8 cellular contexts compared by ENCODE assay signal in the genomic region with DNA sequence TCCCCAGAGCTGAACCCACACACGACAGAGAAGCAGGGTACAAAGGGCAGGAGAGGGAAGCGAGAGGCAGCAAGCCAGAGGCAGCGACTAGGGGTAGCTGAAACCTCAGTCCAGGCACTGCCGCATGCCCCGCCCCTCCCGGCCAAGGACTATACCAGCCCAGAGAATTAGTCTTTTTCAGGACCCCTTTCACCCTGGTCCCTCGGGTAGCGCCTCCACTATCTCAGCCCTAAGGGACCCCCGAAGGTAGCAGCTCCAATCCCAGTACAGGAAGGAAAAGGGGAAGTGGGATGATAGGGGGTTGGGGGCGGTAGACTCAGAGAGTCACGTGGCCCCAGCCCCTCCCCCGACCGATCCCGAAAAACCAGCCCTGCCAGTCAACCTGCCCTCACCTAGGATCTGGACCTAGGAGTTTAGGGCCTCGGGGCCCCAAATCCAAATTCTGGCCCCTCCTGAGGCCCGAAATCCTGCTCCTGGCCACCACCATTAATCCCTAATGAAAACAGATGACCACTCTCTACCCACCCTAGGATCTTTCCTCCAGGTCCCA. TPM values are rescaled to one million over a fixed set of nuclear protein-coding genes. Genes with fewer than 3 reads are reported as not detected.
DNase-seq lines count a peak whose midpoint lies in the region; ATAC-seq, FAIRE-seq and TF ChIP-seq lines count a peak whose summit lies in the region.

No MANE protein-coding gene starts in this region.

- no peaks in the 10 kb centered on the region for H3K4me1 ChIP-seq in IMR-90 (ENCODE audit: control insufficient read depth, insufficient read depth, low read length)
- H3K4me1 ChIP-seq in K562 (replicated peaks in 1 of 2; ENCODE audit: control insufficient read depth in 2 of 2, insufficient read depth in 2 of 2, low read length in 2 of 2) = peaks cover 11 to 45% of the 10 kb centered on the region in 2 experiments

- CTCF ChIA-PET in IMR-90 (lab: Yijun Ruan, JAX) (interaction anchor here (0.6 to 2.0 kb wide), 2 partner anchors 20 to 47 kb away, joined by 3 to 5 read pairs; a partner anchor contains a TSS), K562 (lab: Yijun Ruan, JAX; ENCODE audit: low intra/inter-chr PET ratio) (interaction anchor here (0.5 kb wide), 1 partner anchor 76 kb away, joined by 7 read pairs; no protein-coding TSS in a partner anchor)

- in situ Hi-C loops in IMR-90 (cut with MboI; ENCODE audit: low sequenced_read_pairs) (no loop called here), K562 (cut with MboI) (no loop called here)

- no peak overlapping the region for H3K23ac ChIP-seq in IMR-90 (ENCODE audit: low read depth, low read length)

- H3K36me3 ChIP-seq in IMR-90 (ENCODE audit: control insufficient read depth, insufficient read depth, low read length) (peaks cover 18% of the 10 kb centered on the region), K562 (ENCODE audit: control insufficient read depth, insufficient read depth, low read length) (peaks cover 56% of the 10 kb centered on the region)

- TF ChIP-seq RAD21 in IMR-90 (IDR thresholded peaks at IDR 0.05; ENCODE audit: low read length) (no peak), K562 (CRISPR knock-in tag; conservative IDR thresholded peaks at IDR 0.05 in 1 of 2, IDR thresholded peaks at IDR 0.05 in 1 of 2) (no peak)

- POLR2A ChIA-PET in IMR-90 (lab: Charles Lee; ENCODE audit: unreplicated experiment) = no interaction called here
- POLR2A ChIA-PET in K562 (lab: Yijun Ruan, JAX) = interaction anchor here (0.6 to 3.8 kb wide), 10 partner anchors 8 to 354 kb away, joined by 3 to 20 read pairs (median 3); a partner anchor contains a TSS

- H3K4me2 ChIP-seq in IMR-90 (ENCODE audit: low read depth, low read length) (peak overlapping the region; percentile 82), K562 (ENCODE audit: insufficient read depth, low read length) (peak overlapping the region; percentile 79)

- H3K27ac ChIP-seq in IMR-90 (ENCODE audit: insufficient read depth, low read length) (peak overlapping the region; percentile 16; the same call in 1 of the 2 replicates), K562 (ENCODE audit: extremely low read depth, low read depth, low read length) (peak overlapping the region; percentile 94; the same call in 2 of the 3 replicates), layer of hippocampus (ENCODE audit: low read depth, low read length) (peak overlapping the region; percentile 95), substantia nigra (ENCODE audit: low read depth, low read length, poor library complexity, severe bottlenecking) (peak overlapping the region; percentile 98)

- no TSS peak for BruUV-seq in IMR-90 (replicated peaks; lab: Mats Ljungman, UMichigan)
- no TSS peak for BruUV-seq in K562 (replicated peaks; lab: Mats Ljungman, UMichigan)

- TF ChIP-seq CTCF in IMR-90 (conservative IDR thresholded peaks at IDR 0.05; ENCODE audit: low read depth, low read length) (no peak), K562 (IDR thresholded peaks at IDR 0.05 in 2 of 3, conservative IDR thresholded peaks at IDR 0.05 in 1 of 3; ENCODE audit: insufficient read depth in 2 of 3, low read depth in 1 of 3, low read length in 3 of 3) (no peak)

- H2AK9ac ChIP-seq in IMR-90 (replicated peaks; ENCODE audit: low read depth, low read length, poor library complexity) = peak overlapping the region; percentile 80

- H3K4me3 ChIP-seq in IMR-90 (ENCODE audit: insufficient read depth, low read depth, low read length) (peak overlapping the region; percentile 29), K562 (peak overlapping the region; percentile 64)

- no peak overlapping the region for H4K91ac ChIP-seq in IMR-90 (ENCODE audit: insufficient read depth, low read depth, low read length)

- WGBS in IMR-90 (ENCODE audit: extremely low coverage in 2 of 2, insufficient read length in 1 of 2), 2 experiments = 16% methylated on average over 5 of the region's 16 CpGs; no CpG with 5 or more reads in 1 of the 2 experiments
- WGBS in K562 (ENCODE audit: insufficient coverage, low coverage, missing lambda C conversion rate) = 21% methylated on average over 13 of the region's 16 CpGs

- H2BK120ac ChIP-seq in IMR-90 (ENCODE audit: low read depth, low read length) = no peak overlapping the region

- DNase-seq in CD1c-positive myeloid dendritic cell (ENCODE audit: extremely low spot score) (peak; percentile 48), IMR-90 (no peak), K562 (ENCODE audit: extremely low read depth in 1 of 4, low spot score in 3 of 4) (peak; percentile 50 to 64 (median 61)), substantia nigra (lab: John Stamatoyannopoulos, UW) (peak in 7 of 49 donors; percentile 14 to 52 (median 27))

- H3K9me3 ChIP-seq in IMR-90 (ENCODE audit: control insufficient read depth, insufficient read depth, low read length) = no peaks in the 10 kb centered on the region
- no peaks in the 10 kb centered on the region for H3K9me3 ChIP-seq in K562 (replicated peaks; ENCODE audit: control insufficient read depth, insufficient read depth, low read depth, low read length)

- H3K79me1 ChIP-seq in IMR-90 (ENCODE audit: low read depth in 1 of 2, low read length in 2 of 2) = peaks cover 15 to 33% of the 10 kb centered on the region in 2 experiments; a peak in 3 of 4 replicates

- peak overlapping the region; percentile 29; the same call in 1 of the 2 replicates for H3K14ac ChIP-seq in IMR-90 (replicated peaks; ENCODE audit: low read depth, low read length)

- TF ChIP-seq EP300 in K562 (IDR thresholded peaks at IDR 0.05; ENCODE audit: low read length) = no peak

- H4K5ac ChIP-seq in IMR-90 (ENCODE audit: low read depth, low read length) = no peak overlapping the region

- H3K4ac ChIP-seq in IMR-90 (ENCODE audit: low read depth, low read length) = peak overlapping the region; percentile 39

- peak overlapping the region; percentile 11; the same call in 1 of the 2 replicates for H2AK5ac ChIP-seq in IMR-90 (ENCODE audit: low read depth, low read length)

- peak overlapping the region in 1 of 2 experiments; percentile 46; a peak in 2 of 4 replicates for H4K8ac ChIP-seq in IMR-90 (ENCODE audit: low read depth in 2 of 2, low read length in 2 of 2)

- H4K20me1 ChIP-seq in IMR-90 (ENCODE audit: insufficient read depth, low read length) (peaks cover 9% of the 10 kb centered on the region), K562 (replicated peaks; ENCODE audit: control insufficient read depth, insufficient read depth, low read length) (0 out of 2 replicates have a peak, but pooled peaks cover 3% of the 10 kb centered on the region)

- H3K18ac ChIP-seq in IMR-90 (ENCODE audit: low read depth, low read length) = no peak overlapping the region

- H3K56ac ChIP-seq in IMR-90 (ENCODE audit: extremely low read depth, insufficient read depth, low read length) = no peak overlapping the region

- peak; percentile 0; the same call in 1 of the 2 replicates for ATAC-seq in IMR-90 (ENCODE audit: low read depth)
- no peak for ATAC-seq in K562
- ATAC-seq in HG02852 (IDR thresholded peaks at IDR 0.05; ENCODE audit: unreplicated experiment) = no peak
- no peak for ATAC-seq in HG02870 (IDR thresholded peaks at IDR 0.05; ENCODE audit: unreplicated experiment)
- ATAC-seq in HG02981 (IDR thresholded peaks at IDR 0.05; ENCODE audit: unreplicated experiment) = no peak

- H3K9me1 ChIP-seq in IMR-90 (ENCODE audit: insufficient read depth, low read length) (no peaks in the 10 kb centered on the region), K562 (ENCODE audit: control insufficient read depth, insufficient read depth, low read length) (peaks cover 6% of the 10 kb centered on the region)

- no peaks in the 10 kb centered on the region for H3K27me3 ChIP-seq in IMR-90 (ENCODE audit: control insufficient read depth, insufficient read depth, low read length)
- H3K27me3 ChIP-seq in K562 (ENCODE audit: control insufficient read depth in 2 of 2, insufficient read depth in 2 of 2, low read length in 2 of 2) = no peaks in the 10 kb centered on the region
- no peaks in the 10 kb centered on the region for H3K27me3 ChIP-seq in layer of hippocampus (ENCODE audit: control insufficient read depth, insufficient read depth, low read length)

- no peak overlapping the region for H2BK20ac ChIP-seq in IMR-90 (ENCODE audit: low read depth, low read length)

- H2BK15ac ChIP-seq in IMR-90 (ENCODE audit: low read depth, low read length) = no peak overlapping the region

- peak overlapping the region; percentile 87 for H2AFZ ChIP-seq in IMR-90 (replicated peaks; ENCODE audit: low read length, poor library complexity)
- H2AFZ ChIP-seq in K562 (ENCODE audit: low read depth, low read length) = peak overlapping the region; percentile 22

- FAIRE-seq in K562 (lab: Jason Lieb, UNC) = no peak

- dilution Hi-C loops in IMR-90 (cut with HindIII; ENCODE audit: low sequenced_read_pairs, unreplicated experiment) = no loop called here

- H3K9ac ChIP-seq in IMR-90 (ENCODE audit: low read depth, low read length) = peak overlapping the region; percentile 37
- peak overlapping the region; percentile 89 to 94 for H3K9ac ChIP-seq in K562 (ENCODE audit: insufficient read depth in 1 of 2, low read depth in 2 of 2, low read length in 2 of 2)

- TF ChIP-seq POLR2A in IMR-90 (IDR thresholded peaks at IDR 0.05; ENCODE audit: low read depth, low read length) (no peak), K562 (conservative IDR thresholded peaks at IDR 0.05) (no peak)

- intact Hi-C loops in IMR-90 (cut with micrococcal nuclease) (loop anchor here (5.0 kb wide), 1 partner anchor 120 kb away; a partner anchor contains a TSS), K562 (cut with micrococcal nuclease) (loop anchor here (5.0 kb wide), 3 partner anchors 95 to 130 kb away; a partner anchor contains a TSS)

- H3K79me2 ChIP-seq in K562 (ENCODE audit: control insufficient read depth, insufficient read depth, low read length) = peaks cover 48% of the 10 kb centered on the region

- H2BK5ac ChIP-seq in IMR-90 (ENCODE audit: low read depth, low read length, poor library complexity, severe bottlenecking) = no peak overlapping the region

RNA-seq across cellular contexts. Expression of a gene that starts 1.3 kb away (rescaled TPM):
- 4.1 and 4.4 TPM in 2 replicates for total RNA-seq in IMR-90 (2012; rRNA removed)
- polyA plus RNA-seq in IMR-90 (2012; rRNA removed) = 26.9 TPM in 2 replicates
- 15.3 and 19.7 TPM in 2 replicates for polyA plus RNA-seq in IMR-90 (2012; cell fraction: cytosol; rRNA removed)
- 198 and 258 TPM in 2 replicates for polyA plus RNA-seq in IMR-90 (2012; cell fraction: nucleus; rRNA removed; ENCODE audit: low replicate concordance)
- 218 and 476 TPM in 2 replicates for total RNA-seq in K562 (2011; cell fraction: chromatin; rRNA removed; ENCODE audit: low replicate concordance)
- total RNA-seq in K562 (2011; cell fraction: nucleolus; rRNA removed) = 277 and 305 TPM in 2 replicates
- total RNA-seq in K562 (2011; cell fraction: nucleoplasm; rRNA removed) = 220 and 224 TPM in 2 replicates
- total RNA-seq in K562 (2014; rRNA removed) = 14.5 and 17.9 TPM in 2 replicates
- total RNA-seq in K562 (2014; rRNA removed; fragmentation: Illumina TruSeq; extraction: Trizol) = 11.8 and 14.6 TPM in 2 replicates
- 19.5 TPM in 2 replicates for total RNA-seq in K562 (2015; rRNA removed; fragmentation: Illumina TruSeq; extraction: Trizol)
- 43.0 and 54.6 TPM in 2 replicates for total RNA-seq in K562 (2021)
- polyA plus RNA-seq in K562 (2011; rRNA removed) = 46.6 and 77.3 TPM in 2 replicates
- 39.5 and 39.8 TPM in 2 replicates for polyA plus RNA-seq in K562 (2011; cell fraction: cytosol; rRNA removed)
- polyA plus RNA-seq in K562 (2011; cell fraction: nucleus; rRNA removed) = 710 and 718 TPM in 2 replicates
- 41.6 and 85.7 TPM in 2 replicates for polyA plus RNA-seq in K562 (2012)
- 27.5 and 35.1 TPM in 2 replicates for polyA plus RNA-seq in K562 (2014; fragmentation: Illumina TruSeq; extraction: Trizol)
- polyA plus RNA-seq in K562 (2014; fragmentation: Nextera tagmentation; extraction: Ambion mirVana) = 1 to 10 TPM; 1.8 to 3.3 TPM
- polyA plus RNA-seq in K562 (2014; rRNA removed) = 43.1 and 57.1 TPM in 2 replicates
- polyA minus RNA-seq in K562 (2011; rRNA and poly(A)+ RNA removed) = 21.7 and 27.1 TPM in 2 replicates
- polyA minus RNA-seq in K562 (2011; cell fraction: cytosol; rRNA and poly(A)+ RNA removed) = 13.8 and 17.8 TPM in 2 replicates
- polyA minus RNA-seq in K562 (2011; cell fraction: nucleus; rRNA and poly(A)+ RNA removed) = 113 and 127 TPM in 2 replicates

RNA-seq across cellular contexts. Expression of a gene that starts 8.1 kb away (rescaled TPM):
- 24.4 and 41.7 TPM in 2 replicates for total RNA-seq in IMR-90 (2012; rRNA removed)
- 76.5 and 92.1 TPM in 2 replicates for polyA plus RNA-seq in IMR-90 (2012; rRNA removed)
- polyA plus RNA-seq in IMR-90 (2012; cell fraction: cytosol; rRNA removed) = 14.6 and 24.2 TPM in 2 replicates
- 12.9 and 43.5 TPM in 2 replicates for polyA plus RNA-seq in IMR-90 (2012; cell fraction: nucleus; rRNA removed; ENCODE audit: low replicate concordance)
- 67.5 and 110 TPM in 2 replicates for total RNA-seq in K562 (2011; cell fraction: chromatin; rRNA removed; ENCODE audit: low replicate concordance)
- 84.5 and 92.7 TPM in 2 replicates for total RNA-seq in K562 (2011; cell fraction: nucleolus; rRNA removed)
- 89.2 and 96.6 TPM in 2 replicates for total RNA-seq in K562 (2011; cell fraction: nucleoplasm; rRNA removed)
- total RNA-seq in K562 (2014; rRNA removed) = 292 and 358 TPM in 2 replicates
- total RNA-seq in K562 (2014; rRNA removed; fragmentation: Illumina TruSeq; extraction: Trizol) = 216 and 230 TPM in 2 replicates
- total RNA-seq in K562 (2015; rRNA removed; fragmentation: Illumina TruSeq; extraction: Trizol) = 236 and 241 TPM in 2 replicates
- 150 and 172 TPM in 2 replicates for total RNA-seq in K562 (2021)
- 125 and 200 TPM in 2 replicates for polyA plus RNA-seq in K562 (2011; rRNA removed)
- polyA plus RNA-seq in K562 (2011; cell fraction: cytosol; rRNA removed) = 76.6 and 97.7 TPM in 2 replicates
- 182 and 189 TPM in 2 replicates for polyA plus RNA-seq in K562 (2011; cell fraction: nucleus; rRNA removed)
- polyA plus RNA-seq in K562 (2012) = 199 and 305 TPM in 2 replicates
- 301 and 322 TPM in 2 replicates for polyA plus RNA-seq in K562 (2014; fragmentation: Illumina TruSeq; extraction: Trizol)
- polyA plus RNA-seq in K562 (2014; fragmentation: Nextera tagmentation; extraction: Ambion mirVana) = 1 to 10 TPM; 6.8 to 8.7 TPM
- polyA plus RNA-seq in K562 (2014; rRNA removed) = 472 and 475 TPM in 2 replicates
- polyA minus RNA-seq in K562 (2011; rRNA and poly(A)+ RNA removed) = 62.1 and 76.4 TPM in 2 replicates
- 33.4 and 35.0 TPM in 2 replicates for polyA minus RNA-seq in K562 (2011; cell fraction: cytosol; rRNA and poly(A)+ RNA removed)
- polyA minus RNA-seq in K562 (2011; cell fraction: nucleus; rRNA and poly(A)+ RNA removed) = 42.8 and 58.6 TPM in 2 replicates

RNA-seq across cellular contexts. Expression of a gene that starts 8.4 kb away (rescaled TPM):
- total RNA-seq in IMR-90 (2012; rRNA removed) = 68.9 and 73.8 TPM in 2 replicates
- polyA plus RNA-seq in IMR-90 (2012; rRNA removed) = 81.6 and 88.0 TPM in 2 replicates
- polyA plus RNA-seq in IMR-90 (2012; cell fraction: cytosol; rRNA removed) = 44.6 and 48.8 TPM in 2 replicates
- polyA plus RNA-seq in IMR-90 (2012; cell fraction: nucleus; rRNA removed; ENCODE audit: low replicate concordance) = 196 and 239 TPM in 2 replicates
- total RNA-seq in K562 (2011; cell fraction: chromatin; rRNA removed; ENCODE audit: low replicate concordance) = 140 and 282 TPM in 2 replicates
- total RNA-seq in K562 (2011; cell fraction: nucleolus; rRNA removed) = 158 and 186 TPM in 2 replicates
- 84.4 and 113 TPM in 2 replicates for total RNA-seq in K562 (2011; cell fraction: nucleoplasm; rRNA removed)
- total RNA-seq in K562 (2014; rRNA removed) = 139 and 160 TPM in 2 replicates
- 69.9 and 87.1 TPM in 2 replicates for total RNA-seq in K562 (2014; rRNA removed; fragmentation: Illumina TruSeq; extraction: Trizol)
- 146 TPM in 2 replicates for total RNA-seq in K562 (2015; rRNA removed; fragmentation: Illumina TruSeq; extraction: Trizol)
- 108 and 117 TPM in 2 replicates for total RNA-seq in K562 (2021)
- 51.8 and 80.5 TPM in 2 replicates for polyA plus RNA-seq in K562 (2011; rRNA removed)
- polyA plus RNA-seq in K562 (2011; cell fraction: cytosol; rRNA removed) = 64.4 and 91.4 TPM in 2 replicates
- 147 and 197 TPM in 2 replicates for polyA plus RNA-seq in K562 (2011; cell fraction: nucleus; rRNA removed)
- 79.7 and 86.5 TPM in 2 replicates for polyA plus RNA-seq in K562 (2012)
- 83.4 and 93.1 TPM in 2 replicates for polyA plus RNA-seq in K562 (2014; fragmentation: Illumina TruSeq; extraction: Trizol)
- 10 to 100 TPM in 1 of 2 experiments, 1 to 10 TPM in 1; 8.9 to 27.6 TPM for polyA plus RNA-seq in K562 (2014; fragmentation: Nextera tagmentation; extraction: Ambion mirVana)
- 89.3 and 113 TPM in 2 replicates for polyA plus RNA-seq in K562 (2014; rRNA removed)
- polyA minus RNA-seq in K562 (2011; rRNA and poly(A)+ RNA removed) = 75.9 and 79.2 TPM in 2 replicates
- 80.6 and 85.6 TPM in 2 replicates for polyA minus RNA-seq in K562 (2011; cell fraction: cytosol; rRNA and poly(A)+ RNA removed)
- polyA minus RNA-seq in K562 (2011; cell fraction: nucleus; rRNA and poly(A)+ RNA removed) = 74.7 and 86.1 TPM in 2 replicates

RNA-seq across cellular contexts. Expression of a gene that starts 16.4 kb away (rescaled TPM):
- total RNA-seq in IMR-90 (2012; rRNA removed) = 12.5 and 13.1 TPM in 2 replicates
- 62.5 and 63.3 TPM in 2 replicates for polyA plus RNA-seq in IMR-90 (2012; rRNA removed)
- polyA plus RNA-seq in IMR-90 (2012; cell fraction: cytosol; rRNA removed) = 57.3 and 109 TPM in 2 replicates
- polyA plus RNA-seq in IMR-90 (2012; cell fraction: nucleus; rRNA removed; ENCODE audit: low replicate concordance) = 111 and 160 TPM in 2 replicates
- 73.3 and 139 TPM in 2 replicates for total RNA-seq in K562 (2011; cell fraction: chromatin; rRNA removed; ENCODE audit: low replicate concordance)
- 101 and 121 TPM in 2 replicates for total RNA-seq in K562 (2011; cell fraction: nucleolus; rRNA removed)
- 105 and 137 TPM in 2 replicates for total RNA-seq in K562 (2011; cell fraction: nucleoplasm; rRNA removed)
- total RNA-seq in K562 (2014; rRNA removed) = 33.9 and 44.9 TPM in 2 replicates
- 10.4 and 11.9 TPM in 2 replicates for total RNA-seq in K562 (2014; rRNA removed; fragmentation: Illumina TruSeq; extraction: Trizol)
- 22.3 and 23.1 TPM in 2 replicates for total RNA-seq in K562 (2015; rRNA removed; fragmentation: Illumina TruSeq; extraction: Trizol)
- 73.4 and 74.0 TPM in 2 replicates for total RNA-seq in K562 (2021)
- polyA plus RNA-seq in K562 (2011; rRNA removed) = 10.1 and 27.3 TPM in 2 replicates
- 16.7 and 26.5 TPM in 2 replicates for polyA plus RNA-seq in K562 (2011; cell fraction: cytosol; rRNA removed)
- polyA plus RNA-seq in K562 (2011; cell fraction: nucleus; rRNA removed) = 38.3 and 46.1 TPM in 2 replicates
- 29.5 and 50.0 TPM in 2 replicates for polyA plus RNA-seq in K562 (2012)
- polyA plus RNA-seq in K562 (2014; fragmentation: Illumina TruSeq; extraction: Trizol) = 23.0 and 26.8 TPM in 2 replicates
- 10 to 100 TPM in 1 of 2 experiments, 1 to 10 TPM in 1; 5.6 to 10.1 TPM for polyA plus RNA-seq in K562 (2014; fragmentation: Nextera tagmentation; extraction: Ambion mirVana)
- polyA plus RNA-seq in K562 (2014; rRNA removed) = 30.6 and 38.5 TPM in 2 replicates
- polyA minus RNA-seq in K562 (2011; rRNA and poly(A)+ RNA removed) = 7.9 and 11.1 TPM in 2 replicates
- polyA minus RNA-seq in K562 (2011; cell fraction: cytosol; rRNA and poly(A)+ RNA removed) = 32.5 and 35.6 TPM in 2 replicates
- 21.7 and 28.1 TPM in 2 replicates for polyA minus RNA-seq in K562 (2011; cell fraction: nucleus; rRNA and poly(A)+ RNA removed)

RNA-seq across cellular contexts. Expression of a gene that starts 20.1 kb away (rescaled TPM):
- 5.8 and 6.8 TPM in 2 replicates for total RNA-seq in IMR-90 (2012; rRNA removed)
- 12.7 and 13.0 TPM in 2 replicates for polyA plus RNA-seq in IMR-90 (2012; rRNA removed)
- 6.9 and 17.4 TPM in 2 replicates for polyA plus RNA-seq in IMR-90 (2012; cell fraction: cytosol; rRNA removed)
- 10.1 and 18.2 TPM in 2 replicates for polyA plus RNA-seq in IMR-90 (2012; cell fraction: nucleus; rRNA removed; ENCODE audit: low replicate concordance)
- 8.2 and 25.6 TPM in 2 replicates for total RNA-seq in K562 (2011; cell fraction: chromatin; rRNA removed; ENCODE audit: low replicate concordance)
- total RNA-seq in K562 (2011; cell fraction: nucleolus; rRNA removed) = 20.4 and 20.8 TPM in 2 replicates
- 13.3 and 13.4 TPM in 2 replicates for total RNA-seq in K562 (2011; cell fraction: nucleoplasm; rRNA removed)
- total RNA-seq in K562 (2014; rRNA removed) = 11.9 and 12.2 TPM in 2 replicates
- total RNA-seq in K562 (2014; rRNA removed; fragmentation: Illumina TruSeq; extraction: Trizol) = 5.6 and 5.9 TPM in 2 replicates
- 8.2 and 8.4 TPM in 2 replicates for total RNA-seq in K562 (2015; rRNA removed; fragmentation: Illumina TruSeq; extraction: Trizol)
- 10.0 and 11.1 TPM in 2 replicates for total RNA-seq in K562 (2021)
- polyA plus RNA-seq in K562 (2011; rRNA removed) = 5.8 and 9.4 TPM in 2 replicates
- 9.0 and 12.6 TPM in 2 replicates for polyA plus RNA-seq in K562 (2011; cell fraction: cytosol; rRNA removed)
- 13.4 and 20.4 TPM in 2 replicates for polyA plus RNA-seq in K562 (2011; cell fraction: nucleus; rRNA removed)
- polyA plus RNA-seq in K562 (2012) = 9.5 and 11.3 TPM in 2 replicates
- polyA plus RNA-seq in K562 (2014; fragmentation: Illumina TruSeq; extraction: Trizol) = 7.1 TPM in 2 replicates
- polyA plus RNA-seq in K562 (2014; fragmentation: Nextera tagmentation; extraction: Ambion mirVana) = under 1 TPM; 0.21 to 0.30 TPM
- 8.7 and 10.3 TPM in 2 replicates for polyA plus RNA-seq in K562 (2014; rRNA removed)
- polyA minus RNA-seq in K562 (2011; rRNA and poly(A)+ RNA removed) = 7.1 and 7.7 TPM in 2 replicates
- polyA minus RNA-seq in K562 (2011; cell fraction: cytosol; rRNA and poly(A)+ RNA removed) = 6.3 and 7.0 TPM in 2 replicates
- 11.4 and 12.3 TPM in 2 replicates for polyA minus RNA-seq in K562 (2011; cell fraction: nucleus; rRNA and poly(A)+ RNA removed)

Comparison
In these comparisons a context has a peak if more than half of its experiments do, and no peak if none do; other contexts are left out.
1. H3K27ac ChIP-seq: peak in every context shown above with its lines; median percentile 98 in substantia nigra; 95 in layer of hippocampus; 94 in K562; 16 in IMR-90.